20 cellular contexts compared by ENCODE assay signal in genomic region chr11:87134524-87135106, GRCh38.
"Had no signal": no experiment of that assay in that cellular context is flagged by ENCODE, and none has a peak within 500 bp of the region (broad histone marks: within the 10 kb centered on the region; RNA-seq: fewer than 3 reads in every experiment).

No MANE protein-coding gene starts in this region.

- DNase-seq: KBM-7, MV-4-11, NCI-H1092, NCI-H1105 treated with DMSO at 0.1 percent for 48 hours, NCI-H1417 treated with DMSO at 0.1 percent for 48 hours, NCI-H146, NCI-H1694 treated with DMSO at 0.1 percent for 48 hours, NCI-H1930, NCI-H2081, NCI-H2107, NCI-H2227 treated with DMSO at 0.1 percent for 48 hours, NCI-H510A, NCI-H524 treated with DMSO at 0.1 percent for 48 hours, NCI-H69, NCI-H774, SIG-M5 had no signal

- H3K27ac ChIP-seq: SJSA1 had no signal

- H3K27me3 ChIP-seq: SJSA1 had no signal

- H3K4me1 ChIP-seq: SJSA1 had no signal

- ATAC-seq: Panc1, Right ventricle myocardium inferior had no signal

- H3K9me3 ChIP-seq: SJSA1 had no signal

- H3K4me3 ChIP-seq: SJSA1, SK-N-MC had no signal

- H3K36me3 ChIP-seq: SJSA1 had no signal
